In the genomic region with DNA sequence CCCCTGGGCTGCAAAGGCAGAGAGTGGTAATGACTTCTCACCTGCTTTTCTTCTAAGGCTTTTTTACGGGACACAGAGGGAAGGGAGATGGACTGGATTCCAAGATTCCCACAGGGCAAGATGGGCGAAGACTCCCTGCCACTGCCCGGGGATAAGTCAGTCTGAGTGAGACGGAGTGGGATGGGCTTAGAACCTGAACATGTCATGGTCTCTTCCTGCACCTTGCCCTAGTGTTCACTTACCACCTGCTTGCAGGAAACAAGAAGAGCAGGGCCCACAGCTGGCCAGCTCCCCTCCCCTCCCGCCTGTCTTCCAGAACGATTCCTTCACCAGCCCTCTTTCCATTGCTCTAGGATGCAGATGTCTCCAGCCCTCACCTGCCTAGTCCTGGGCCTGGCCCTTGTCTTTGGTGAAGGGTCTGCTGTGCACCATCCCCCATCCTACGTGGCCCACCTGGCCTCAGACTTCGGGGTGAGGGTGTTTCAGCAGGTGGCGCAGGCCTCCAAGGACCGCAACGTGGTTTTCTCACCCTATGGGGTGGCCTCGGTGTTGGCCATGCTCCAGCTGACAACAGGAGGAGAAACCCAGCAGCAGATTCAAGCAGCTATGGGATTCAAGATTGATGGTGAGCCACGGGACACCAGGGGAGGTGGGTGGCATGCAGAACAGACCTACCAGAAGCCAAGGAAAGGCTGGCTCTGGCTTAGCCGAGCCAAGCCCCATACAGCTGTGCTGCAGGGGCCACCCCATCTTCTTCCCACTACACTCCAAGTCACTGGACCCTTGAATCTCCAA, we compare ENCODE assay signal across 13 cellular contexts. TPM values are rescaled to one million over a fixed set of nuclear protein-coding genes. Genes with fewer than 3 reads are reported as not detected.
DNase-seq lines count a peak whose midpoint lies in the region; ATAC-seq, FAIRE-seq and TF ChIP-seq lines count a peak whose summit lies in the region.
"Had no signal": no experiment of that assay in that cellular context is flagged by ENCODE, and none has a peak within 500 bp of the region (broad histone marks: within the 10 kb centered on the region; RNA-seq: fewer than 3 reads in every experiment).

No MANE protein-coding gene starts in this region.

- H3K79me2 ChIP-seq in HepG2 (ENCODE audit: insufficient read depth, low read length) = peaks cover 12% of the 10 kb centered on the region

- ATAC-seq in A549 (peak in 1 of 2 experiments; percentile 9; a peak in 3 of 6 replicates), HepG2 (no peak)
- ATAC-seq: right cardiac atrium had no signal

- no peak overlapping the region for H3K27ac Mint-ChIP-seq in CD14-positive monocyte

- FAIRE-seq in A549 (lab: Jason Lieb, UNC) (no peak), HepG2 (lab: Jason Lieb, UNC) (no peak)

- TF ChIP-seq CTCF in A549 (IDR thresholded peaks at IDR 0.05) (no peak), brain microvascular endothelial cell (IDR thresholded peaks at IDR 0.05; ENCODE audit: low read depth, low read length, missing control alignments) (no peak), HepG2 (CRISPR knock-in tag; IDR thresholded peaks at IDR 0.05) (no peak), CD14-positive monocyte (IDR thresholded peaks at IDR 0.05) (no peak)

- BruUV-seq in HepG2 (replicated peaks; lab: Mats Ljungman, UMichigan) = no TSS peak

- no peak for TF ChIP-seq RAD21 in A549 (conservative IDR thresholded peaks at IDR 0.05 in 1 of 2, IDR thresholded peaks at IDR 0.05 in 1 of 2)
- TF ChIP-seq RAD21 in HepG2 (CRISPR knock-in tag; IDR thresholded peaks at IDR 0.05) = no peak

- peaks cover 44% of the 10 kb centered on the region; the same call in 1 of the 2 replicates for H4K20me1 ChIP-seq in HepG2 (ENCODE audit: insufficient read depth, low read length)

- H3K4me2 ChIP-seq in A549 = peak overlapping the region; percentile 94
- peak overlapping the region; percentile 88 for H3K4me2 ChIP-seq in HepG2 (ENCODE audit: low read depth, low read length)

- H3K36me3 Mint-ChIP-seq in CD14-positive monocyte = peaks cover 0 to 2% of the 10 kb centered on the region in 2 donors

- peak overlapping the region; percentile 32 for H3K9ac ChIP-seq in HUES6 (ENCODE audit: low read length)
- peak overlapping the region; percentile 77 for H3K9ac ChIP-seq in HepG2 (ENCODE audit: insufficient read depth, low read depth, low read length)

- H3K4me1 ChIP-seq in A549 (peaks cover 79% of the 10 kb centered on the region), HUES6 (ENCODE audit: control insufficient read depth, insufficient read depth, low read length) (peaks cover 28% of the 10 kb centered on the region), HepG2 (ENCODE audit: insufficient read depth, low read length) (peaks cover 74% of the 10 kb centered on the region)

- peaks cover 14% of the 10 kb centered on the region; the same call in 1 of the 2 replicates for H3K36me3 ChIP-seq in HUES6 (ENCODE audit: control insufficient read depth, insufficient read depth, low read length)
- H3K36me3 ChIP-seq in brain microvascular endothelial cell (replicated peaks) = peaks cover 57% of the 10 kb centered on the region
- peaks cover 7 to 37% of the 10 kb centered on the region in 2 experiments; a peak in 4 of 5 replicates for H3K36me3 ChIP-seq in HepG2 (replicated peaks in 1 of 2; ENCODE audit: control insufficient read depth in 1 of 2, insufficient read depth in 2 of 2, low read length in 2 of 2)
- H3K36me3 ChIP-seq: BE2C had no signal

- in situ Hi-C loops in brain microvascular endothelial cell (cut with HindIII; ENCODE audit: low pct_ligation_motif_present, low sequenced_read_pairs) (no loop called here), HepG2 (cut with HindIII; ENCODE audit: extremely low pct_ligation_motif_present, low pct_unique_long_range_greater_than_20kb) (no loop called here)

- POLR2A ChIA-PET in A549 (lab: Yijun Ruan, JAX) (interaction anchor here (1.2 to 3.5 kb wide), 8 partner anchors 8 to 37 kb away, joined by 3 to 51 read pairs (median 13); partner anchors contain the start of gene VGF), HepG2 (lab: Yijun Ruan, JAX) (interaction anchor here (1.2 to 3.9 kb wide), 4 partner anchors 9 to 26 kb away, joined by 4 to 56 read pairs (median 18); no protein-coding TSS in a partner anchor)

- DNase-seq in A549 (ENCODE audit: low read depth in 1 of 2, low spot score in 1 of 2) (no peak), brain microvascular endothelial cell (peak; percentile 69), HepG2 (ENCODE audit: low spot score) (no peak), amygdala (lab: John Stamatoyannopoulos, UW) (no peak), CD14-positive monocyte (ENCODE audit: low spot score) (no peak), foreskin melanocyte (no peak), NCI-H1105 treated with DMSO at 0.1 percent for 48 hours (lab: John Stamatoyannopoulos, UW) (no peak)
- DNase-seq: activated T-cell treated with anti-CD3 and anti-CD28 coated beads for 4 hours, BE2C, midbrain, NCI-H146, right cardiac atrium had no signal

- CTCF ChIA-PET in A549 (lab: Yijun Ruan, JAX) = interaction anchor here (0.7 to 32.8 kb wide), 8 partner anchors 8 to 70 kb away, joined by 3 to 600 read pairs (median 10); no protein-coding TSS in a partner anchor
- CTCF ChIA-PET in HepG2 (lab: Yijun Ruan, JAX; ENCODE audit: low intra/inter-chr PET ratio, low total read pairs) = no interaction called here

- WGBS in A549 (ENCODE audit: missing lambda C conversion rate) = 28% methylated on average over 14 of the region's 14 CpGs
- 81% methylated on average over 11 of the region's 14 CpGs for WGBS in HepG2 (ENCODE audit: low lambda C conversion rate)

- H3K9me3 Mint-ChIP-seq in CD14-positive monocyte = peaks cover 0 to 2% (median 0%) of the 10 kb centered on the region in 7 donors

- H3K4me3 ChIP-seq in A549 (peak overlapping the region; percentile 63), HUES6 (ENCODE audit: low read depth, low read length) (peak overlapping the region; percentile 16; the same call in 1 of the 2 replicates), brain microvascular endothelial cell (ENCODE audit: low read depth, low read length) (peak overlapping the region; percentile 90), HepG2 (replicated peaks in 1 of 3; ENCODE audit: insufficient read depth in 1 of 3, low read depth in 2 of 3, low read length in 3 of 3) (peak overlapping the region; percentile 74 to 82 (median 76))

- intact Hi-C loops in HepG2 (cut with micrococcal nuclease; ENCODE audit: unreplicated experiment) = no loop called here
- intact Hi-C loops in CD14-positive monocyte (cut with micrococcal nuclease) = no loop called here

- peaks cover 29% of the 10 kb centered on the region for H3K4me1 Mint-ChIP-seq in CD14-positive monocyte

- no peak for TF ChIP-seq POLR2A in A549 (IDR thresholded peaks at IDR 0.05; ENCODE audit: low read length)
- peak in 1 of 2 experiments; percentile 55; a peak in 3 of 4 replicates for TF ChIP-seq POLR2A in HepG2 (IDR thresholded peaks at IDR 0.05; ENCODE audit: insufficient read depth in 1 of 2, low read depth in 2 of 2, low read length in 2 of 2)

- TF ChIP-seq EP300 in A549 (IDR thresholded peaks at IDR 0.05) (no peak), HepG2 (IDR thresholded peaks at IDR 0.05; ENCODE audit: low read depth in 2 of 2, low read length in 2 of 2) (no peak), HepG2 (CRISPR knock-in tag; IDR thresholded peaks at IDR 0.05; ENCODE audit: borderline replicate concordance) (no peak)

- H3K27me3 ChIP-seq in HUES6 (ENCODE audit: control insufficient read depth, insufficient read depth, low read length) = no peaks in the 10 kb centered on the region
- H3K27me3 ChIP-seq in brain microvascular endothelial cell (replicated peaks) = no peaks in the 10 kb centered on the region
- H3K27me3 ChIP-seq in HepG2 (ENCODE audit: control insufficient read depth in 1 of 2, insufficient read depth in 2 of 2, low read length in 2 of 2) = no peaks in the 10 kb centered on the region; a peak in 1 of 5 replicates
- H3K27me3 ChIP-seq: BE2C had no signal

- no peak overlapping the region for H2AFZ ChIP-seq in HepG2 (ENCODE audit: low read length)

- H3K9me3 ChIP-seq in A549 (no peaks in the 10 kb centered on the region; the same call in 2 of the 3 replicates), HUES6 (ENCODE audit: control insufficient read depth, insufficient read depth, low read depth, low read length) (peaks cover 2% of the 10 kb centered on the region), HepG2 (ENCODE audit: low read length) (no peaks in the 10 kb centered on the region)
- H3K9me3 ChIP-seq: BE2C had no signal

- H3K27me3 Mint-ChIP-seq in CD14-positive monocyte (ENCODE audit: low read depth in 3 of 3) = peaks cover 31 to 68% (median 58%) of the 10 kb centered on the region in 3 donors

- peak overlapping the region; percentile 94 to 95 for H3K27ac ChIP-seq in A549
- no peak overlapping the region for H3K27ac ChIP-seq in HUES6 (ENCODE audit: low read depth, low read length)
- peak overlapping the region; percentile 97 for H3K27ac ChIP-seq in brain microvascular endothelial cell
- H3K27ac ChIP-seq in HepG2 (ENCODE audit: extremely low read length, insufficient read depth, low read length) = peak overlapping the region; percentile 99

- H3K4me3 Mint-ChIP-seq in CD14-positive monocyte = peak overlapping the region in 1 of 2 donors; percentile 11

RNA-seq across cellular contexts. Expression of gene SERPINE1, which starts 1.3 kb away (rescaled TPM):
- polyA plus RNA-seq in A549 (2011; rRNA removed) (300 and 355 TPM in 2 replicates), A549 (2017; fragmentation: RNase III; extraction: RNeasy Plus Mini Kit Qiagen cat#74134 plus additional on column Dnase treatment) (286 to 399 TPM (median 346 TPM) in 3 replicates), HepG2 (2011; rRNA removed) (1,576 and 2,365 TPM in 2 replicates), CD14-positive monocyte (under 1 TPM; 0.07 to 0.16 TPM)
- polyA plus RNA-seq in A549 (2012; cell fraction: cytosol; rRNA removed) = 315 and 419 TPM in 2 replicates
- polyA plus RNA-seq in A549 (2012; cell fraction: nucleus; rRNA removed) = 684 and 700 TPM in 2 replicates
- polyA minus RNA-seq in A549 (2011; rRNA and poly(A)+ RNA removed) = 377 and 382 TPM in 2 replicates
- 9.2 and 21.2 TPM in 2 replicates for total RNA-seq in HepG2 (2016; rRNA removed; fragmentation: Illumina TruSeq; extraction: Trizol)
- 3.3 and 3.6 TPM in 2 replicates for total RNA-seq in HepG2 (2016; cell fraction: cytosol; rRNA removed; fragmentation: Illumina TruSeq; extraction: Trizol; ENCODE audit: low read depth)
- 8.0 and 21.0 TPM in 2 replicates for total RNA-seq in HepG2 (2016; cell fraction: insoluble cytoplasmic fraction; rRNA removed; fragmentation: Illumina TruSeq; extraction: Trizol)
- total RNA-seq in HepG2 (2016; cell fraction: membrane; rRNA removed; fragmentation: Illumina TruSeq; extraction: Trizol) = 8.0 and 9.1 TPM in 2 replicates
- total RNA-seq in HepG2 (2016; cell fraction: nucleus; rRNA removed; fragmentation: Illumina TruSeq; extraction: Trizol) = 18.0 and 20.9 TPM in 2 replicates
- 1,491 and 1,809 TPM in 2 replicates for polyA plus RNA-seq in HepG2 (2011; cell fraction: cytosol; rRNA removed)
- 562 and 817 TPM in 2 replicates for polyA plus RNA-seq in HepG2 (2011; cell fraction: nucleus; rRNA removed)
- polyA plus RNA-seq in HepG2 (2012) = 545 and 706 TPM in 2 replicates
- polyA plus RNA-seq in HepG2 (2016; cell fraction: cytosol; fragmentation: Illumina TruSeq; extraction: Trizol; ENCODE audit: low read depth) = 3.7 and 4.4 TPM in 2 replicates
- polyA plus RNA-seq in HepG2 (2016; cell fraction: insoluble cytoplasmic fraction; fragmentation: Illumina TruSeq; extraction: Trizol; ENCODE audit: low read depth) = 9.1 and 11.4 TPM in 2 replicates
- polyA plus RNA-seq in HepG2 (2016; cell fraction: membrane; fragmentation: Illumina TruSeq; extraction: Trizol; ENCODE audit: low read depth) = 6.1 and 6.8 TPM in 2 replicates
- 38.3 and 38.7 TPM in 2 replicates for polyA plus RNA-seq in HepG2 (2016; cell fraction: nucleus; fragmentation: Illumina TruSeq; extraction: Trizol; ENCODE audit: insufficient read depth, low read depth)
- polyA minus RNA-seq in HepG2 (2011; rRNA and poly(A)+ RNA removed; ENCODE audit: low replicate concordance) = 6.3 and 1,949 TPM in 2 replicates
- polyA minus RNA-seq in HepG2 (2011; cell fraction: cytosol; rRNA and poly(A)+ RNA removed) = 904 and 1,305 TPM in 2 replicates
- 242 and 430 TPM in 2 replicates for polyA minus RNA-seq in HepG2 (2011; cell fraction: nucleus; rRNA and poly(A)+ RNA removed)

RNA-seq across cellular contexts. Expression of gene AP1S1, which starts 26.0 kb away (rescaled TPM):
- polyA plus RNA-seq in A549 (2011; rRNA removed) = 107 and 128 TPM in 2 replicates
- polyA plus RNA-seq in A549 (2012; cell fraction: cytosol; rRNA removed) = 163 and 166 TPM in 2 replicates
- polyA plus RNA-seq in A549 (2012; cell fraction: nucleus; rRNA removed) = 79.8 and 104 TPM in 2 replicates
- polyA plus RNA-seq in A549 (2017; fragmentation: RNase III; extraction: RNeasy Plus Mini Kit Qiagen cat#74134 plus additional on column Dnase treatment) = 181 to 187 TPM (median 182 TPM) in 3 replicates
- 48.5 and 54.1 TPM in 2 replicates for polyA minus RNA-seq in A549 (2011; rRNA and poly(A)+ RNA removed)
- total RNA-seq in HepG2 (2016; rRNA removed; fragmentation: Illumina TruSeq; extraction: Trizol) = 57.5 and 77.9 TPM in 2 replicates
- total RNA-seq in HepG2 (2016; cell fraction: cytosol; rRNA removed; fragmentation: Illumina TruSeq; extraction: Trizol; ENCODE audit: low read depth) = 12.5 and 16.2 TPM in 2 replicates
- 61.5 and 77.2 TPM in 2 replicates for total RNA-seq in HepG2 (2016; cell fraction: insoluble cytoplasmic fraction; rRNA removed; fragmentation: Illumina TruSeq; extraction: Trizol)
- total RNA-seq in HepG2 (2016; cell fraction: membrane; rRNA removed; fragmentation: Illumina TruSeq; extraction: Trizol) = 27.8 and 28.9 TPM in 2 replicates
- 21.6 and 22.0 TPM in 2 replicates for total RNA-seq in HepG2 (2016; cell fraction: nucleus; rRNA removed; fragmentation: Illumina TruSeq; extraction: Trizol)
- 65.2 and 68.1 TPM in 2 replicates for polyA plus RNA-seq in HepG2 (2011; rRNA removed)
- polyA plus RNA-seq in HepG2 (2011; cell fraction: cytosol; rRNA removed) = 72.3 and 73.9 TPM in 2 replicates
- polyA plus RNA-seq in HepG2 (2011; cell fraction: nucleus; rRNA removed) = 36.3 and 39.1 TPM in 2 replicates
- 37.2 and 44.1 TPM in 2 replicates for polyA plus RNA-seq in HepG2 (2012)
- polyA plus RNA-seq in HepG2 (2016; cell fraction: cytosol; fragmentation: Illumina TruSeq; extraction: Trizol; ENCODE audit: low read depth) = 12.3 and 17.5 TPM in 2 replicates
- polyA plus RNA-seq in HepG2 (2016; cell fraction: insoluble cytoplasmic fraction; fragmentation: Illumina TruSeq; extraction: Trizol; ENCODE audit: low read depth) = 79.7 and 84.4 TPM in 2 replicates
- 20.4 and 24.4 TPM in 2 replicates for polyA plus RNA-seq in HepG2 (2016; cell fraction: membrane; fragmentation: Illumina TruSeq; extraction: Trizol; ENCODE audit: low read depth)
- polyA plus RNA-seq in HepG2 (2016; cell fraction: nucleus; fragmentation: Illumina TruSeq; extraction: Trizol; ENCODE audit: insufficient read depth, low read depth) = 37.5 and 48.7 TPM in 2 replicates
- 27.0 and 72.1 TPM in 2 replicates for polyA minus RNA-seq in HepG2 (2011; rRNA and poly(A)+ RNA removed; ENCODE audit: low replicate concordance)
- polyA minus RNA-seq in HepG2 (2011; cell fraction: cytosol; rRNA and poly(A)+ RNA removed) = 13.5 and 15.9 TPM in 2 replicates
- 6.6 and 8.1 TPM in 2 replicates for polyA minus RNA-seq in HepG2 (2011; cell fraction: nucleus; rRNA and poly(A)+ RNA removed)
- polyA plus RNA-seq in CD14-positive monocyte = 10 to 100 TPM; 10.1 to 10.9 TPM

RNA-seq across cellular contexts. Expression of gene VGF, which starts 37.1 kb away (rescaled TPM):
- polyA plus RNA-seq in A549 (2011; rRNA removed) (0.16 and 0.21 TPM in 2 replicates), A549 (2017; fragmentation: RNase III; extraction: RNeasy Plus Mini Kit Qiagen cat#74134 plus additional on column Dnase treatment) (1.4 to 2.7 TPM (median 2.0 TPM) in 3 replicates), HepG2 (2011; rRNA removed) (0.12 and 0.21 TPM in 2 replicates), CD14-positive monocyte (not detected)
- polyA plus RNA-seq in A549 (2012; cell fraction: cytosol; rRNA removed) = 0.42 and 0.73 TPM in 2 replicates
- 0.97 and 1.7 TPM in 2 replicates for polyA plus RNA-seq in A549 (2012; cell fraction: nucleus; rRNA removed)
- polyA minus RNA-seq in A549 (2011; rRNA and poly(A)+ RNA removed) = 0.17 TPM in 1 of 2 replicates, not detected in the other
- 0.10 and 0.46 TPM in 2 replicates for total RNA-seq in HepG2 (2016; rRNA removed; fragmentation: Illumina TruSeq; extraction: Trizol)
- 0.18 TPM in 1 of 2 replicates, not detected in the other for total RNA-seq in HepG2 (2016; cell fraction: cytosol; rRNA removed; fragmentation: Illumina TruSeq; extraction: Trizol; ENCODE audit: low read depth)
- total RNA-seq in HepG2 (2016; cell fraction: insoluble cytoplasmic fraction; rRNA removed; fragmentation: Illumina TruSeq; extraction: Trizol) = 0.52 TPM in 1 of 2 replicates, not detected in the other
- total RNA-seq in HepG2 (2016; cell fraction: membrane; rRNA removed; fragmentation: Illumina TruSeq; extraction: Trizol) = 0.10 and 0.15 TPM in 2 replicates
- 0.44 and 0.78 TPM in 2 replicates for total RNA-seq in HepG2 (2016; cell fraction: nucleus; rRNA removed; fragmentation: Illumina TruSeq; extraction: Trizol)
- polyA plus RNA-seq in HepG2 (2011; cell fraction: cytosol; rRNA removed) = 0.12 and 0.23 TPM in 2 replicates
- polyA plus RNA-seq in HepG2 (2011; cell fraction: nucleus; rRNA removed) = 0.40 and 0.96 TPM in 2 replicates
- 0.09 and 0.31 TPM in 2 replicates for polyA plus RNA-seq in HepG2 (2012)
- 0.06 and 0.09 TPM in 2 replicates for polyA plus RNA-seq in HepG2 (2016; cell fraction: cytosol; fragmentation: Illumina TruSeq; extraction: Trizol; ENCODE audit: low read depth)
- polyA plus RNA-seq in HepG2 (2016; cell fraction: insoluble cytoplasmic fraction; fragmentation: Illumina TruSeq; extraction: Trizol; ENCODE audit: low read depth) = 0.15 and 0.16 TPM in 2 replicates
- polyA plus RNA-seq in HepG2 (2016; cell fraction: membrane; fragmentation: Illumina TruSeq; extraction: Trizol; ENCODE audit: low read depth) = 0.08 TPM in 1 of 2 replicates, not detected in the other
- 0.99 and 1.4 TPM in 2 replicates for polyA plus RNA-seq in HepG2 (2016; cell fraction: nucleus; fragmentation: Illumina TruSeq; extraction: Trizol; ENCODE audit: insufficient read depth, low read depth)
- 0.14 and 0.16 TPM in 2 replicates for polyA minus RNA-seq in HepG2 (2011; rRNA and poly(A)+ RNA removed; ENCODE audit: low replicate concordance)
- polyA minus RNA-seq in HepG2 (2011; cell fraction: cytosol; rRNA and poly(A)+ RNA removed) = 0.69 and 0.88 TPM in 2 replicates
- polyA minus RNA-seq in HepG2 (2011; cell fraction: nucleus; rRNA and poly(A)+ RNA removed) = not detected in 2 replicates
- total RNA-seq: right cardiac atrium had no signal

RNA-seq across cellular contexts. Expression of gene TRIM56, which starts 43.0 kb away (rescaled TPM):
- 3.9 and 5.2 TPM in 2 replicates for polyA plus RNA-seq in A549 (2011; rRNA removed)
- polyA plus RNA-seq in A549 (2012; cell fraction: cytosol; rRNA removed) = 3.2 and 4.2 TPM in 2 replicates
- polyA plus RNA-seq in A549 (2012; cell fraction: nucleus; rRNA removed) = 8.2 and 9.8 TPM in 2 replicates
- polyA plus RNA-seq in A549 (2017; fragmentation: RNase III; extraction: RNeasy Plus Mini Kit Qiagen cat#74134 plus additional on column Dnase treatment) = 15.6 to 17.8 TPM (median 16.5 TPM) in 3 replicates
- 8.1 and 14.2 TPM in 2 replicates for polyA minus RNA-seq in A549 (2011; rRNA and poly(A)+ RNA removed)
- total RNA-seq in HepG2 (2016; rRNA removed; fragmentation: Illumina TruSeq; extraction: Trizol) = 7.1 and 8.1 TPM in 2 replicates
- 0.51 and 0.88 TPM in 2 replicates for total RNA-seq in HepG2 (2016; cell fraction: cytosol; rRNA removed; fragmentation: Illumina TruSeq; extraction: Trizol; ENCODE audit: low read depth)
- total RNA-seq in HepG2 (2016; cell fraction: insoluble cytoplasmic fraction; rRNA removed; fragmentation: Illumina TruSeq; extraction: Trizol) = 7.1 and 7.5 TPM in 2 replicates
- total RNA-seq in HepG2 (2016; cell fraction: membrane; rRNA removed; fragmentation: Illumina TruSeq; extraction: Trizol) = 2.1 and 2.7 TPM in 2 replicates
- total RNA-seq in HepG2 (2016; cell fraction: nucleus; rRNA removed; fragmentation: Illumina TruSeq; extraction: Trizol) = 5.7 and 8.6 TPM in 2 replicates
- polyA plus RNA-seq in HepG2 (2011; rRNA removed) = 3.0 and 3.2 TPM in 2 replicates
- 1.3 and 1.8 TPM in 2 replicates for polyA plus RNA-seq in HepG2 (2011; cell fraction: cytosol; rRNA removed)
- 10.1 and 11.0 TPM in 2 replicates for polyA plus RNA-seq in HepG2 (2011; cell fraction: nucleus; rRNA removed)
- polyA plus RNA-seq in HepG2 (2012) = 9.5 and 9.7 TPM in 2 replicates
- 0.27 and 0.32 TPM in 2 replicates for polyA plus RNA-seq in HepG2 (2016; cell fraction: cytosol; fragmentation: Illumina TruSeq; extraction: Trizol; ENCODE audit: low read depth)
- 2.6 and 3.8 TPM in 2 replicates for polyA plus RNA-seq in HepG2 (2016; cell fraction: insoluble cytoplasmic fraction; fragmentation: Illumina TruSeq; extraction: Trizol; ENCODE audit: low read depth)
- 0.63 and 0.71 TPM in 2 replicates for polyA plus RNA-seq in HepG2 (2016; cell fraction: membrane; fragmentation: Illumina TruSeq; extraction: Trizol; ENCODE audit: low read depth)
- 10.0 and 15.0 TPM in 2 replicates for polyA plus RNA-seq in HepG2 (2016; cell fraction: nucleus; fragmentation: Illumina TruSeq; extraction: Trizol; ENCODE audit: insufficient read depth, low read depth)
- 14.7 and 16.6 TPM in 2 replicates for polyA minus RNA-seq in HepG2 (2011; rRNA and poly(A)+ RNA removed; ENCODE audit: low replicate concordance)
- polyA minus RNA-seq in HepG2 (2011; cell fraction: cytosol; rRNA and poly(A)+ RNA removed) = 3.3 and 5.4 TPM in 2 replicates
- polyA minus RNA-seq in HepG2 (2011; cell fraction: nucleus; rRNA and poly(A)+ RNA removed) = 8.6 and 9.3 TPM in 2 replicates
- 1 to 10 TPM in 1 of 2 donors, under 1 TPM in 1; 0.66 to 1.2 TPM for polyA plus RNA-seq in CD14-positive monocyte

RNA-seq across cellular contexts. Expression of gene NAT16, which starts 51.9 kb away (rescaled TPM):
- polyA plus RNA-seq in A549 (2011; rRNA removed) = 0.03 and 0.05 TPM in 2 replicates
- polyA plus RNA-seq in A549 (2012; cell fraction: cytosol; rRNA removed) = 0.03 and 0.04 TPM in 2 replicates
- 0.09 and 0.18 TPM in 2 replicates for polyA plus RNA-seq in A549 (2012; cell fraction: nucleus; rRNA removed)
- polyA plus RNA-seq in A549 (2017; fragmentation: RNase III; extraction: RNeasy Plus Mini Kit Qiagen cat#74134 plus additional on column Dnase treatment) = 0.07 to 0.12 TPM in 2 of 3 replicates, not detected in the other
- not detected in 2 replicates for polyA minus RNA-seq in A549 (2011; rRNA and poly(A)+ RNA removed)
- not detected in 2 replicates for total RNA-seq in HepG2 (2016; rRNA removed; fragmentation: Illumina TruSeq; extraction: Trizol)
- total RNA-seq in HepG2 (2016; cell fraction: cytosol; rRNA removed; fragmentation: Illumina TruSeq; extraction: Trizol; ENCODE audit: low read depth) = not detected in 2 replicates
- not detected in 2 replicates for total RNA-seq in HepG2 (2016; cell fraction: insoluble cytoplasmic fraction; rRNA removed; fragmentation: Illumina TruSeq; extraction: Trizol)
- not detected in 2 replicates for total RNA-seq in HepG2 (2016; cell fraction: membrane; rRNA removed; fragmentation: Illumina TruSeq; extraction: Trizol)
- not detected in 2 replicates for total RNA-seq in HepG2 (2016; cell fraction: nucleus; rRNA removed; fragmentation: Illumina TruSeq; extraction: Trizol)
- polyA plus RNA-seq in HepG2 (2011; rRNA removed) = 0.04 TPM in 1 of 2 replicates, not detected in the other
- 0.04 and 0.05 TPM in 2 replicates for polyA plus RNA-seq in HepG2 (2011; cell fraction: cytosol; rRNA removed)
- polyA plus RNA-seq in HepG2 (2011; cell fraction: nucleus; rRNA removed) = 0.24 and 0.34 TPM in 2 replicates
- 0.12 TPM in 1 of 2 replicates, not detected in the other for polyA plus RNA-seq in HepG2 (2012)
- not detected in 2 replicates for polyA plus RNA-seq in HepG2 (2016; cell fraction: cytosol; fragmentation: Illumina TruSeq; extraction: Trizol; ENCODE audit: low read depth)
- polyA plus RNA-seq in HepG2 (2016; cell fraction: insoluble cytoplasmic fraction; fragmentation: Illumina TruSeq; extraction: Trizol; ENCODE audit: low read depth) = not detected in 2 replicates
- not detected in 2 replicates for polyA plus RNA-seq in HepG2 (2016; cell fraction: membrane; fragmentation: Illumina TruSeq; extraction: Trizol; ENCODE audit: low read depth)
- not detected in 2 replicates for polyA plus RNA-seq in HepG2 (2016; cell fraction: nucleus; fragmentation: Illumina TruSeq; extraction: Trizol; ENCODE audit: insufficient read depth, low read depth)
- polyA minus RNA-seq in HepG2 (2011; rRNA and poly(A)+ RNA removed; ENCODE audit: low replicate concordance) = not detected in 2 replicates
- polyA minus RNA-seq in HepG2 (2011; cell fraction: cytosol; rRNA and poly(A)+ RNA removed) = not detected in 2 replicates
- polyA minus RNA-seq in HepG2 (2011; cell fraction: nucleus; rRNA and poly(A)+ RNA removed) = not detected in 2 replicates
- polyA plus RNA-seq in CD14-positive monocyte = not detected
- total RNA-seq: right cardiac atrium had no signal
- polyA plus RNA-seq: right cardiac atrium had no signal

Comparison
In these comparisons a context has a peak if more than half of its experiments do, and no peak if none do; other contexts are left out.
1. H3K4me3 ChIP-seq: peak in every context shown above with its lines; median percentile 90 in brain microvascular endothelial cell; 76 in HepG2; 63 in A549; 16 in HUES6.
2. RNA of gene SERPINE1, which starts 1.3 kb away (polyA plus RNA-seq): 3.7 to 2,365 TPM in HepG2 and 286 to 700 TPM in A549; 0.07 to 0.16 TPM in CD14-positive monocyte; every median in the first group is over 4 times any median in the second.
3. Of the 38 proteins assayed by ChIP-seq in both HepG2 and A549: peak only in HepG2: none; only in A549: MAX; in both: none; in neither: 36; mixed calls (peak in some experiments, not most) for 1.